ENCODE assay signal across 11 cellular contexts in the genomic region with DNA sequence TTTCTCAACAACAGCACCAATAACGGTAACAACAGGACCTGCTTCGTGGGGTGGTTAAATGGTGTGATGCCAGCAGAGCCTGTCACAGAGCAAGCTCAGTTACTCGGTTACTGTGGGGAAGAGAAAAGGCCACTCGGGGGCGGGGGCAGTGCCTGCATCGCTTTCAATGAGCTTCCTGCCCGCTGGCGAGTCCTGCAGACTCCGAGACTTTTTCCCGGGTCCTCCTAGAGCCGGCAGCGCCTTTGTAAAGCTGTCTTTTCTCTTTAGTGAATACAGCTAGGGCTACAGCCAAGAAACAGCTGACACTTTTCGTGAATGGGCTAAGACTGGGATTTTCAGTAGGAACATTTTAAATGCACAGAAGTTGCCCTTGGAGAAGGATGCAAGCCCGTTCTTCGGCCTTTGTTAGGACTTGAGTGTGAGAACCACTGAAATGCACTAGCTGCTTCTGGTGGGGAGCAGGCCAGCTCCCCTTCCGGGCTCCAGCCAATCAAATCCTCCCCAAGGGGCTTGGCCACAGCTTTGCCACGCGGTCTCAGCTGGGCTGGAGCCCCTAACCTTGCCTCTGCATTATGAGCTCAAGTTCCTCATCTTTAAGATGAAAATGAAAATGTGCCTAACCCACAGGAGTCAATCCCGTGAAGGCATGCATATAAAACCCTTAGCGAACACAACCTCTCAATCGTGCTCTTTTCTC. TPM values are rescaled to one million over a fixed set of nuclear protein-coding genes. Genes with fewer than 3 reads are reported as not detected.
DNase-seq lines count a peak whose midpoint lies in the region; ATAC-seq, FAIRE-seq and TF ChIP-seq lines count a peak whose summit lies in the region.
"Had no signal": no experiment of that assay in that cellular context is flagged by ENCODE, and none has a peak within 500 bp of the region (broad histone marks: within the 10 kb centered on the region; RNA-seq: fewer than 3 reads in every experiment).

No MANE protein-coding gene starts in this region.

- no peak for TF ChIP-seq CTCF in endothelial cell (IDR thresholded peaks at IDR 0.05; ENCODE audit: unreplicated experiment)
- TF ChIP-seq CTCF in HepG2 (CRISPR knock-in tag; IDR thresholded peaks at IDR 0.05): no peak

- H3K4me3 ChIP-seq in HAP-1 (no peak overlapping the region), HepG2 (replicated peaks in 1 of 3; ENCODE audit: insufficient read depth in 1 of 3, low read depth in 2 of 3, low read length in 3 of 3) (no peak overlapping the region)
- H3K4me3 ChIP-seq: left ventricle myocardium inferior, SJSA1, thyroid gland had no signal

- no peak overlapping the region for H3K27ac Mint-ChIP-seq in endothelial cell (ENCODE audit: unreplicated experiment)
- peak overlapping the region; percentile 23 to 85 for H3K27ac Mint-ChIP-seq in natural killer cell treated with Interleukin-12 subunit alpha and Interleukin-12 subunit beta and Interleukin-15 and Interleukin-18, amount 100 ng/mL, for 72 hours

- no peaks in the 10 kb centered on the region for H3K79me2 ChIP-seq in HepG2 (ENCODE audit: insufficient read depth, low read length)

- H3K4me3 Mint-ChIP-seq in endothelial cell (ENCODE audit: unreplicated experiment): no peak overlapping the region
- H3K4me3 Mint-ChIP-seq in natural killer cell treated with Interleukin-12 subunit alpha and Interleukin-12 subunit beta and Interleukin-15 and Interleukin-18, amount 100 ng/mL, for 72 hours: peak overlapping the region; percentile 81

- no peak for TF ChIP-seq EP300 in HepG2 (IDR thresholded peaks at IDR 0.05; ENCODE audit: low read depth in 2 of 2, low read length in 2 of 2)
- no peak for TF ChIP-seq EP300 in HepG2 (CRISPR knock-in tag; IDR thresholded peaks at IDR 0.05; ENCODE audit: borderline replicate concordance)

- peak; percentile 57 for DNase-seq in AG20443 (ENCODE audit: low spot score)
- DNase-seq in HAP-1 (ENCODE audit: low spot score in 2 of 2): peak; percentile 39 to 68
- peak; percentile 26 for DNase-seq in endothelial cell (ENCODE audit: low spot score)
- DNase-seq in natural killer cell treated with Interleukin-12 subunit alpha and Interleukin-12 subunit beta and Interleukin-15 and Interleukin-18, amount 100 ng/mL, for 72 hours (ENCODE audit: low spot score): peak; percentile 70
- no peak for DNase-seq in NCI-H2107 (lab: John Stamatoyannopoulos, UW)
- no peak for DNase-seq in HepG2 (ENCODE audit: low spot score)
- no peak for DNase-seq in activated CD4-positive, CD25-positive, alpha-beta regulatory T cell (lab: John Stamatoyannopoulos, UW)
- DNase-seq: left ventricle myocardium inferior, thyroid gland had no signal

- no peaks in the 10 kb centered on the region for H3K36me3 ChIP-seq in HAP-1 (replicated peaks)
- H3K36me3 ChIP-seq in HepG2 (replicated peaks in 1 of 2; ENCODE audit: control insufficient read depth in 1 of 2, insufficient read depth in 2 of 2, low read length in 2 of 2): no peaks in the 10 kb centered on the region
- H3K36me3 ChIP-seq: left ventricle myocardium inferior, SJSA1, thyroid gland had no signal

- intact Hi-C loops in HepG2 (cut with micrococcal nuclease; ENCODE audit: unreplicated experiment): no loop called here

- H3K9me3 Mint-ChIP-seq in endothelial cell (ENCODE audit: unreplicated experiment): no peaks in the 10 kb centered on the region
- H3K9me3 Mint-ChIP-seq in natural killer cell treated with Interleukin-12 subunit alpha and Interleukin-12 subunit beta and Interleukin-15 and Interleukin-18, amount 100 ng/mL, for 72 hours: no peaks in the 10 kb centered on the region

- H4K20me1 ChIP-seq in HepG2 (ENCODE audit: insufficient read depth, low read length): no peaks in the 10 kb centered on the region

- H3K27ac ChIP-seq in HepG2 (ENCODE audit: extremely low read length, insufficient read depth, low read length): no peak overlapping the region
- H3K27ac ChIP-seq: left ventricle myocardium inferior, SJSA1, thyroid gland had no signal

- H3K27me3 ChIP-seq in HAP-1 (ENCODE audit: low read depth): no peaks in the 10 kb centered on the region
- H3K27me3 ChIP-seq in HepG2 (ENCODE audit: control insufficient read depth in 1 of 2, insufficient read depth in 2 of 2, low read length in 2 of 2): peaks cover 6 to 64% of the 10 kb centered on the region in 2 experiments; a peak in 4 of 5 replicates
- H3K27me3 ChIP-seq: SJSA1, thyroid gland had no signal

- in situ Hi-C loops in HAP-1 (cut with MboI; ENCODE audit: low sequenced_read_pairs) (no loop called here), HepG2 (cut with HindIII; ENCODE audit: extremely low pct_ligation_motif_present, low pct_unique_long_range_greater_than_20kb) (no loop called here)

- H3K4me1 ChIP-seq in HAP-1 (peaks cover 28% of the 10 kb centered on the region), HepG2 (ENCODE audit: insufficient read depth, low read length) (peaks cover 8% of the 10 kb centered on the region; the same call in 1 of the 2 replicates)

- no peaks in the 10 kb centered on the region for H3K9me3 ChIP-seq in HAP-1
- no peaks in the 10 kb centered on the region for H3K9me3 ChIP-seq in HepG2 (ENCODE audit: low read length)
- H3K9me3 ChIP-seq: left ventricle myocardium inferior, SJSA1, thyroid gland had no signal

- no peaks in the 10 kb centered on the region for H3K36me3 Mint-ChIP-seq in endothelial cell (ENCODE audit: low read depth, unreplicated experiment)
- H3K36me3 Mint-ChIP-seq in natural killer cell treated with Interleukin-12 subunit alpha and Interleukin-12 subunit beta and Interleukin-15 and Interleukin-18, amount 100 ng/mL, for 72 hours: no peaks in the 10 kb centered on the region

- no peak overlapping the region for H2AFZ ChIP-seq in HepG2 (ENCODE audit: low read length)

- 46% methylated on average over 19 of the region's 21 CpGs for WGBS in HepG2 (ENCODE audit: low lambda C conversion rate)

- H3K27me3 Mint-ChIP-seq in endothelial cell (ENCODE audit: unreplicated experiment): peaks cover 19% of the 10 kb centered on the region
- H3K27me3 Mint-ChIP-seq in natural killer cell treated with Interleukin-12 subunit alpha and Interleukin-12 subunit beta and Interleukin-15 and Interleukin-18, amount 100 ng/mL, for 72 hours: no peaks in the 10 kb centered on the region

- POLR2A ChIA-PET in HepG2 (lab: Yijun Ruan, JAX): interaction anchor here (0.7 kb wide), 1 partner anchor 18 kb away, joined by 3 read pairs; no protein-coding TSS in a partner anchor

- FAIRE-seq in HepG2 (lab: Jason Lieb, UNC): no peak

- no peak for TF ChIP-seq RAD21 in HepG2 (CRISPR knock-in tag; IDR thresholded peaks at IDR 0.05)

- peak; percentile 60 to 64 for ATAC-seq in natural killer cell treated with Interleukin-12 subunit alpha and Interleukin-12 subunit beta and Interleukin-15 and Interleukin-18, amount 100 ng/mL, for 72 hours
- no peak for ATAC-seq in HepG2
- no peak for ATAC-seq in esophagus mucosa

- no TSS peak for BruUV-seq in HepG2 (replicated peaks; lab: Mats Ljungman, UMichigan)

- no peak for TF ChIP-seq POLR2A in HepG2 (IDR thresholded peaks at IDR 0.05; ENCODE audit: insufficient read depth in 1 of 2, low read depth in 2 of 2, low read length in 2 of 2)

- no peak overlapping the region for H3K9ac ChIP-seq in HepG2 (ENCODE audit: insufficient read depth, low read depth, low read length)

- H3K4me1 Mint-ChIP-seq in endothelial cell (ENCODE audit: unreplicated experiment): peaks cover 4% of the 10 kb centered on the region
- H3K4me1 Mint-ChIP-seq in natural killer cell treated with Interleukin-12 subunit alpha and Interleukin-12 subunit beta and Interleukin-15 and Interleukin-18, amount 100 ng/mL, for 72 hours (ENCODE audit: low read depth in 2 of 2): peaks cover 32 to 34% of the 10 kb centered on the region in 2 donors

- H3K4me2 ChIP-seq in HepG2 (ENCODE audit: low read depth, low read length): no peak overlapping the region

- CTCF ChIA-PET in HepG2 (lab: Yijun Ruan, JAX; ENCODE audit: low intra/inter-chr PET ratio, low total read pairs): no interaction called here

RNA-seq across cellular contexts. Expression of a gene that starts 23.4 kb away (rescaled TPM):
- total RNA-seq in endothelial cell (ENCODE audit: unreplicated experiment) (6.6 TPM), HepG2 (2016; rRNA removed; fragmentation: Illumina TruSeq; extraction: Trizol) (9.9 and 12.7 TPM in 2 replicates), esophagus mucosa (38.3 TPM)
- total RNA-seq in natural killer cell treated with Interleukin-12 subunit alpha and Interleukin-12 subunit beta and Interleukin-15 and Interleukin-18, amount 100 ng/mL, for 72 hours: 100 to 1,000 TPM; 164 to 185 TPM
- 3.5 and 3.8 TPM in 2 replicates for total RNA-seq in HepG2 (2016; cell fraction: cytosol; rRNA removed; fragmentation: Illumina TruSeq; extraction: Trizol; ENCODE audit: low read depth)
- 10.0 and 12.8 TPM in 2 replicates for total RNA-seq in HepG2 (2016; cell fraction: insoluble cytoplasmic fraction; rRNA removed; fragmentation: Illumina TruSeq; extraction: Trizol)
- total RNA-seq in HepG2 (2016; cell fraction: membrane; rRNA removed; fragmentation: Illumina TruSeq; extraction: Trizol): 10.3 and 10.6 TPM in 2 replicates
- total RNA-seq in HepG2 (2016; cell fraction: nucleus; rRNA removed; fragmentation: Illumina TruSeq; extraction: Trizol): 5.1 and 5.7 TPM in 2 replicates
- polyA plus RNA-seq in HepG2 (2011; rRNA removed): 9.4 and 10.9 TPM in 2 replicates
- polyA plus RNA-seq in HepG2 (2011; cell fraction: cytosol; rRNA removed): 9.0 and 11.9 TPM in 2 replicates
- 16.4 and 20.1 TPM in 2 replicates for polyA plus RNA-seq in HepG2 (2011; cell fraction: nucleus; rRNA removed)
- 13.1 and 13.3 TPM in 2 replicates for polyA plus RNA-seq in HepG2 (2012)
- 5.6 and 6.2 TPM in 2 replicates for polyA plus RNA-seq in HepG2 (2016; cell fraction: cytosol; fragmentation: Illumina TruSeq; extraction: Trizol; ENCODE audit: low read depth)
- polyA plus RNA-seq in HepG2 (2016; cell fraction: insoluble cytoplasmic fraction; fragmentation: Illumina TruSeq; extraction: Trizol; ENCODE audit: low read depth): 16.6 and 21.1 TPM in 2 replicates
- 11.7 and 12.3 TPM in 2 replicates for polyA plus RNA-seq in HepG2 (2016; cell fraction: membrane; fragmentation: Illumina TruSeq; extraction: Trizol; ENCODE audit: low read depth)
- polyA plus RNA-seq in HepG2 (2016; cell fraction: nucleus; fragmentation: Illumina TruSeq; extraction: Trizol; ENCODE audit: insufficient read depth, low read depth): 13.8 and 16.7 TPM in 2 replicates
- 7.2 and 33.1 TPM in 2 replicates for polyA minus RNA-seq in HepG2 (2011; rRNA and poly(A)+ RNA removed; ENCODE audit: low replicate concordance)
- polyA minus RNA-seq in HepG2 (2011; cell fraction: cytosol; rRNA and poly(A)+ RNA removed): 5.6 and 6.2 TPM in 2 replicates
- 2.6 and 3.4 TPM in 2 replicates for polyA minus RNA-seq in HepG2 (2011; cell fraction: nucleus; rRNA and poly(A)+ RNA removed)

RNA-seq across cellular contexts. Expression of a gene that starts 52.0 kb away (rescaled TPM):
- total RNA-seq in endothelial cell (ENCODE audit: unreplicated experiment) (not detected), HepG2 (2016; rRNA removed; fragmentation: Illumina TruSeq; extraction: Trizol) (not detected in 2 replicates), esophagus mucosa (not detected)
- total RNA-seq in natural killer cell treated with Interleukin-12 subunit alpha and Interleukin-12 subunit beta and Interleukin-15 and Interleukin-18, amount 100 ng/mL, for 72 hours: 1 to 10 TPM in 1 of 2 donors, under 1 TPM in 1; 0.53 to 2.3 TPM
- not detected in 2 replicates for total RNA-seq in HepG2 (2016; cell fraction: cytosol; rRNA removed; fragmentation: Illumina TruSeq; extraction: Trizol; ENCODE audit: low read depth)
- not detected in 2 replicates for total RNA-seq in HepG2 (2016; cell fraction: insoluble cytoplasmic fraction; rRNA removed; fragmentation: Illumina TruSeq; extraction: Trizol)
- not detected in 2 replicates for total RNA-seq in HepG2 (2016; cell fraction: membrane; rRNA removed; fragmentation: Illumina TruSeq; extraction: Trizol)
- total RNA-seq in HepG2 (2016; cell fraction: nucleus; rRNA removed; fragmentation: Illumina TruSeq; extraction: Trizol): not detected in 2 replicates
- polyA plus RNA-seq in HepG2 (2011; rRNA removed): not detected in 2 replicates
- not detected in 2 replicates for polyA plus RNA-seq in HepG2 (2011; cell fraction: cytosol; rRNA removed)
- polyA plus RNA-seq in HepG2 (2011; cell fraction: nucleus; rRNA removed): not detected in 2 replicates
- not detected in 2 replicates for polyA plus RNA-seq in HepG2 (2012)
- not detected in 2 replicates for polyA plus RNA-seq in HepG2 (2016; cell fraction: cytosol; fragmentation: Illumina TruSeq; extraction: Trizol; ENCODE audit: low read depth)
- polyA plus RNA-seq in HepG2 (2016; cell fraction: insoluble cytoplasmic fraction; fragmentation: Illumina TruSeq; extraction: Trizol; ENCODE audit: low read depth): not detected in 2 replicates
- polyA plus RNA-seq in HepG2 (2016; cell fraction: membrane; fragmentation: Illumina TruSeq; extraction: Trizol; ENCODE audit: low read depth): not detected in 2 replicates
- polyA plus RNA-seq in HepG2 (2016; cell fraction: nucleus; fragmentation: Illumina TruSeq; extraction: Trizol; ENCODE audit: insufficient read depth, low read depth): not detected in 2 replicates
- not detected in 2 replicates for polyA minus RNA-seq in HepG2 (2011; rRNA and poly(A)+ RNA removed; ENCODE audit: low replicate concordance)
- not detected in 2 replicates for polyA minus RNA-seq in HepG2 (2011; cell fraction: cytosol; rRNA and poly(A)+ RNA removed)
- polyA minus RNA-seq in HepG2 (2011; cell fraction: nucleus; rRNA and poly(A)+ RNA removed): not detected in 2 replicates
- total RNA-seq: left ventricle myocardium inferior, SJSA1 had no signal

Comparison
In these comparisons a context has a peak if more than half of its experiments do, and no peak if none do; other contexts are left out.
1. DNase-seq: peak in AG20443 (single experiment), HAP-1 (2 of 2), endothelial cell (single experiment) and natural killer cell treated with Interleukin-12 subunit alpha and Interleukin-12 subunit beta and Interleukin-15 and Interleukin-18, amount 100 ng/mL, for 72 hours (single experiment); none in NCI-H2107 (single experiment), HepG2 (single experiment) and activated CD4-positive, CD25-positive, alpha-beta regulatory T cell (0 of 4).
2. ATAC-seq: peak in natural killer cell treated with Interleukin-12 subunit alpha and Interleukin-12 subunit beta and Interleukin-15 and Interleukin-18, amount 100 ng/mL, for 72 hours (2 of 2); none in HepG2 (single experiment) and esophagus mucosa (single experiment).